In the genomic region with DNA sequence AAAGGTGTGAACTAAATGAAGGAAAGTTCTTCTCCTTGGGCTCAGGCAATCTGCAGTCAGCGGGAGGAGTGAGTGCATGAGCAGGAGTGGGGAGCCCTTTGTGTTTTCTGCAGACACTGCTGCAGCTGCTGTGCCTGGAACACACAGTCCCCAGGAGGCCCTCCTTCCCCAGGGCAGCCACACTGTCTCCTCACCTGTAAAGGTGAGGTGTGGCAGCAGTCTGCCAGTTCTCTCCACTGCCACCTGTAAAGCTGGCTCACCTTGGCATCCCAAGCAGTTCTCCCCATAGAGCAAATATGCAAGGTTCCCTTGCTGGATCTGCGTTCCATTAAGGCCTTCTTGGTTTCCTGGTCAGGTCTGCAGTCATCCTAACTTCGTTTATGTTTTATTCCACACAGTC, we compare ENCODE assay signal across 30 cellular contexts. TPM values are rescaled to one million over a fixed set of nuclear protein-coding genes. Genes with fewer than 3 reads are reported as not detected.
"Had no signal": no experiment of that assay in that cellular context is flagged by ENCODE, and none has a peak within 500 bp of the region (broad histone marks: within the 10 kb centered on the region; RNA-seq: fewer than 3 reads in every experiment).

No MANE protein-coding gene starts in this region.

- H3K4me3 Mint-ChIP-seq: dendritic cell treated with granulocyte-macrophage colony-stimulating factor and Interleukin-4, amounts not matched to agents 40 ng/mL and 50 ng/mL, for 4 days; endodermal cell; mesothelial cell of epicardium; naive thymus-derived CD4-positive, alpha-beta T cell; nephron progenitor cell; stimulated activated effector memory CD8-positive, alpha-beta T cell treated with anti-CD3 and anti-CD28 coated beads, Interleukin-12 subunit alpha, Interleukin-12 subunit beta, amount 100 ng/mL, for 72 hours had no signal

- H3K4me2 ChIP-seq: hepatocyte had no signal

- H3K27ac Mint-ChIP-seq: dendritic cell treated with granulocyte-macrophage colony-stimulating factor and Interleukin-4, amounts not matched to agents 40 ng/mL and 50 ng/mL, for 4 days; endodermal cell; mesothelial cell of epicardium; naive thymus-derived CD4-positive, alpha-beta T cell; nephron progenitor cell; stimulated activated effector memory CD8-positive, alpha-beta T cell treated with anti-CD3 and anti-CD28 coated beads, Interleukin-12 subunit alpha, Interleukin-12 subunit beta, amount 100 ng/mL, for 72 hours had no signal

- H3K36me3 ChIP-seq: colonic mucosa, gastroesophageal sphincter, heart left ventricle, left lung, sigmoid colon, thoracic aorta, tibial nerve had no signal

- H3K9me3 ChIP-seq: colonic mucosa, gastroesophageal sphincter, heart left ventricle, left lung, psoas muscle, sigmoid colon, thoracic aorta, tibial nerve had no signal

- ATAC-seq: gastroesophageal sphincter; heart left ventricle; left lung; naive thymus-derived CD4-positive, alpha-beta T cell; psoas muscle; right cardiac atrium; stimulated activated effector memory CD8-positive, alpha-beta T cell treated with anti-CD3 and anti-CD28 coated beads, Interleukin-12 subunit alpha, Interleukin-12 subunit beta, amount 100 ng/mL, for 72 hours had no signal

- H2AFZ ChIP-seq: hepatocyte had no signal

- H3K36me3 Mint-ChIP-seq: mesothelial cell of epicardium; stimulated activated effector memory CD8-positive, alpha-beta T cell treated with anti-CD3 and anti-CD28 coated beads, Interleukin-12 subunit alpha, Interleukin-12 subunit beta, amount 100 ng/mL, for 72 hours had no signal

- H3K27ac ChIP-seq: colonic mucosa, epithelial cell of prostate, gastroesophageal sphincter, heart left ventricle, hepatocyte, left lung, psoas muscle, sigmoid colon, thoracic aorta, tibial nerve had no signal

- H3K4me1 ChIP-seq: colonic mucosa, psoas muscle had no signal

- H3K79me2 ChIP-seq: hepatocyte had no signal

- H3K9me3 Mint-ChIP-seq: dendritic cell treated with granulocyte-macrophage colony-stimulating factor and Interleukin-4, amounts not matched to agents 40 ng/mL and 50 ng/mL, for 4 days; endodermal cell had no signal

- H3K4me3 ChIP-seq: colonic mucosa, gastroesophageal sphincter, heart left ventricle, hepatocyte, left lung, psoas muscle, sigmoid colon, thoracic aorta, tibial nerve had no signal

- DNase-seq: colonic mucosa; effector CD8-positive, alpha-beta T cell; endodermal cell; foreskin fibroblast; heart left ventricle; kidney; left lung; mesenchymal stem cell; naive thymus-derived CD4-positive, alpha-beta T cell; nephron progenitor cell; nucleus accumbens; posterior cingulate gyrus; psoas muscle; right cardiac atrium; sigmoid colon; stimulated activated CD4-positive, alpha-beta T cell treated with anti-CD3 and anti-CD28 coated beads, Interleukin-2, amount 100 ng/mL, for 24 hours; stimulated activated CD4-positive, alpha-beta T cell treated with anti-CD3 and anti-CD28 coated beads, Interleukin-4, amount 100 ng/mL, for 24 hours; stimulated activated naive CD4-positive, alpha-beta T cell treated with Interleukin-2 at 50 U/mL for 16 hours had no signal

RNA-seq across cellular contexts. Expression of a gene that starts 5.2 kb away (rescaled TPM):
- total RNA-seq: chondrocyte; endodermal cell; hepatocyte; lung microvascular endothelial cell; naive thymus-derived CD4-positive, alpha-beta T cell; osteocyte; psoas muscle; renal cortical epithelial cell had no signal
- polyA plus RNA-seq: hepatocyte; naive thymus-derived CD4-positive, alpha-beta T cell had no signal
